Comparison of ENCODE assay signal across 9 cellular contexts in the genomic region with DNA sequence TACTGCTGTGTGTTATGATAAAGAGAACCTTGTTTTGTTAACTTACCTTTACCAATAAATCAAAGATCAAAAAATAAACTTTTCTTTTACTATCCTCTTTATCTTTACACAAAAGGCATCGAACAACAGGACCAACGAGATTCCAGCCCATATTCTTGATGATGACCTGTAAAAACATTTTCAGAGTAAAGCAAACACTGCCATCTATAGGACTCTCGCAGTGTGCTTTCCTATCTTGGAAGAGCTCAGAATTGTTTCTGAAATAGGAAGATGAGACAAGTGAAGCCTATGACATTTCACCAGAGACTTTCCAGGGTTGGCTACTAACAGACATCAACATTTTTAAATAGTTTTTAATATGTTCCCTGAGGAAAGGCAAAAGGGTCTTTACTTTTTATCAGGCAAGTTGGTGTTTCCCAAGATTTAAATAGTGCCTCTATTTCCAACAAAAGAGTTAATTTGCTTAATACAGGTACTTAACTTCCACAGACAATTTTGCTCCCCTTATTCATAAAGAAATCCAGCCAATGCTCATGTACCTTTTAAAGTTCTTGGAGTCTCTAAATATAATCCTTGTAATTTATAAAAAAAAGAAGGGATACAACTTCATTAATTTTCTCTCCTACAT. TPM values are rescaled to one million over a fixed set of nuclear protein-coding genes. Genes with fewer than 3 reads are reported as not detected.
DNase-seq lines count a peak whose midpoint lies in the region; ATAC-seq, FAIRE-seq and TF ChIP-seq lines count a peak whose summit lies in the region.
"Had no signal": no experiment of that assay in that cellular context is flagged by ENCODE, and none has a peak within 500 bp of the region (broad histone marks: within the 10 kb centered on the region; RNA-seq: fewer than 3 reads in every experiment).

No MANE protein-coding gene starts in this region.

- TF ChIP-seq CTCF in NB4 (IDR thresholded peaks at IDR 0.05; ENCODE audit: low read depth, low read length), result peak; percentile 62

- peak; percentile 39 for DNase-seq in activated CD4-positive, alpha-beta T cell treated with anti-CD3 and anti-CD28 coated beads, Interleukin-2, amount 10 ng/mL, durations not matched to agents 7 days and 5 days
- no peak for DNase-seq in activated CD4-positive, alpha-beta T cell treated with anti-CD3 and anti-CD28 coated beads for 1 hour
- DNase-seq in NB4 (ENCODE audit: low read depth) (peak; percentile 73), T-helper 17 cell (no peak), frontal cortex (ENCODE audit: low spot score in 2 of 2) (peak in 1 of 2 donors; percentile 16), retina (peak; percentile 46)

- FAIRE-seq in frontal cortex (lab: Jason Lieb, UNC), result peak; percentile 43

- no peaks in the 10 kb centered on the region for H3K9me3 ChIP-seq in T-helper 17 cell (ENCODE audit: control insufficient read depth, low read length, poor library complexity, severe bottlenecking)

- H3K36me3 Mint-ChIP-seq in activated CD4-positive, alpha-beta T cell treated with anti-CD3 and anti-CD28 coated beads, Interleukin-2, amount 10 ng/mL, durations not matched to agents 7 days and 5 days (ENCODE audit: low read depth), result peaks cover 49% of the 10 kb centered on the region
- H3K36me3 Mint-ChIP-seq in T-helper 17 cell (ENCODE audit: low read depth), result peaks cover 9% of the 10 kb centered on the region

- H3K27me3 Mint-ChIP-seq in activated CD4-positive, alpha-beta T cell treated with anti-CD3 and anti-CD28 coated beads, Interleukin-2, amount 10 ng/mL, durations not matched to agents 7 days and 5 days, result no peaks in the 10 kb centered on the region
- no peaks in the 10 kb centered on the region for H3K27me3 Mint-ChIP-seq in T-helper 17 cell
- H3K27me3 Mint-ChIP-seq: activated naive CD8-positive, alpha-beta T cell had no signal

- no peak overlapping the region for H3K4me3 ChIP-seq in NB4 (ENCODE audit: low read depth, low read length)

- no peak overlapping the region for H3K27ac Mint-ChIP-seq in activated CD4-positive, alpha-beta T cell treated with anti-CD3 and anti-CD28 coated beads, Interleukin-2, amount 10 ng/mL, durations not matched to agents 7 days and 5 days
- no peak overlapping the region for H3K27ac Mint-ChIP-seq in T-helper 17 cell
- H3K27ac Mint-ChIP-seq: activated naive CD8-positive, alpha-beta T cell had no signal

- ATAC-seq in T-helper 17 cell, result peak; percentile 45
- no peak for ATAC-seq in HG03025 (IDR thresholded peaks at IDR 0.05; ENCODE audit: low FRiP score, unreplicated experiment)
- ATAC-seq in GM21515 (IDR thresholded peaks at IDR 0.05; ENCODE audit: unreplicated experiment), result no peak

- POLR2A ChIA-PET in activated CD4-positive, alpha-beta T cell treated with anti-CD3 and anti-CD28 coated beads, Interleukin-2, amount 10 ng/mL, durations not matched to agents 7 days and 5 days (lab: Charles Lee), result no interaction called here

- no peak for TF ChIP-seq POLR2A in NB4 (IDR thresholded peaks at IDR 0.05; ENCODE audit: extremely low read depth, insufficient read length)

- CTCF ChIA-PET in activated CD4-positive, alpha-beta T cell treated with anti-CD3 and anti-CD28 coated beads, Interleukin-2, amount 10 ng/mL, durations not matched to agents 7 days and 5 days (lab: Charles Lee), result interaction anchor here (0.5 to 0.6 kb wide), 2 partner anchors 293 to 295 kb away, joined by 3 read pairs; no protein-coding TSS in a partner anchor

- no peaks in the 10 kb centered on the region for H3K9me3 Mint-ChIP-seq in activated CD4-positive, alpha-beta T cell treated with anti-CD3 and anti-CD28 coated beads, Interleukin-2, amount 10 ng/mL, durations not matched to agents 7 days and 5 days

- no peak overlapping the region for H3K4me3 Mint-ChIP-seq in activated CD4-positive, alpha-beta T cell treated with anti-CD3 and anti-CD28 coated beads, Interleukin-2, amount 10 ng/mL, durations not matched to agents 7 days and 5 days
- H3K4me3 Mint-ChIP-seq in T-helper 17 cell, result no peak overlapping the region
- H3K4me3 Mint-ChIP-seq: activated naive CD8-positive, alpha-beta T cell had no signal

- H3K4me1 Mint-ChIP-seq in activated CD4-positive, alpha-beta T cell treated with anti-CD3 and anti-CD28 coated beads, Interleukin-2, amount 10 ng/mL, durations not matched to agents 7 days and 5 days, result peaks cover 22% of the 10 kb centered on the region
- peaks cover 23% of the 10 kb centered on the region for H3K4me1 Mint-ChIP-seq in T-helper 17 cell

RNA-seq across cellular contexts. Expression of gene GLMN, which starts 7.3 kb away (rescaled TPM):
- 10 to 100 TPM; 14.2 to 18.2 TPM for total RNA-seq in activated CD4-positive, alpha-beta T cell treated with anti-CD3 and anti-CD28 coated beads, Interleukin-2, amount 10 ng/mL, durations not matched to agents 7 days and 5 days
- total RNA-seq in T-helper 17 cell (10 to 100 TPM; 11.0 to 13.2 TPM), frontal cortex (41.2 TPM)

RNA-seq across cellular contexts. Expression of gene RPAP2, which starts 7.4 kb away (rescaled TPM):
- total RNA-seq in activated CD4-positive, alpha-beta T cell treated with anti-CD3 and anti-CD28 coated beads, Interleukin-2, amount 10 ng/mL, durations not matched to agents 7 days and 5 days, result 10 to 100 TPM; 28.1 to 35.3 TPM
- 10 to 100 TPM; 25.4 to 29.1 TPM for total RNA-seq in T-helper 17 cell
- total RNA-seq in frontal cortex, result 26.1 TPM

Comparison
In these comparisons a context has a peak if more than half of its experiments do, and no peak if none do; other contexts are left out.
1. DNase-seq: peak in activated CD4-positive, alpha-beta T cell treated with anti-CD3 and anti-CD28 coated beads, Interleukin-2, amount 10 ng/mL, durations not matched to agents 7 days and 5 days (single experiment), NB4 (single experiment) and retina (single experiment); none in activated CD4-positive, alpha-beta T cell treated with anti-CD3 and anti-CD28 coated beads for 1 hour (single experiment) and T-helper 17 cell (0 of 3).